12 cellular contexts compared by ENCODE assay signal in genomic region chr2:201580486-201580885, GRCh38.
A peak's percentile ranks its signal among the peaks of the same experiment; 100 is the strongest.
DNase-seq lines count a peak whose midpoint lies in the region; ATAC-seq, FAIRE-seq and TF ChIP-seq lines count a peak whose summit lies in the region.
"Had no signal": no experiment of that assay in that cellular context is flagged by ENCODE, and none has a peak within 500 bp of the region (broad histone marks: within the 10 kb centered on the region; RNA-seq: fewer than 3 reads in every experiment).

No MANE protein-coding gene starts in this region.

- no peak for TF ChIP-seq CTCF in fibroblast of the aortic adventitia (IDR thresholded peaks at IDR 0.05; ENCODE audit: insufficient read depth, low read length)
- no peak for TF ChIP-seq CTCF in upper lobe of right lung (IDR thresholded peaks at IDR 0.05)
- TF ChIP-seq CTCF in left ventricle myocardium inferior (IDR thresholded peaks at IDR 0.05; ENCODE audit: borderline replicate concordance), result no peak
- TF ChIP-seq CTCF in WERI-Rb-1 (IDR thresholded peaks at IDR 0.05; ENCODE audit: low read depth, low read length), result no peak

- peaks cover 21% of the 10 kb centered on the region for H3K4me1 ChIP-seq in SJSA1 (replicated peaks)
- H3K4me1 ChIP-seq in upper lobe of right lung, result peaks cover 3% of the 10 kb centered on the region
- H3K4me1 ChIP-seq in left ventricle myocardium inferior, result no peaks in the 10 kb centered on the region
- H3K4me1 ChIP-seq: psoas muscle had no signal

- H3K27me3 ChIP-seq in SJSA1 (replicated peaks), result no peaks in the 10 kb centered on the region
- H3K27me3 ChIP-seq in upper lobe of right lung, result no peaks in the 10 kb centered on the region
- H3K27me3 ChIP-seq in left ventricle myocardium inferior (ENCODE audit: low read depth), result no peaks in the 10 kb centered on the region
- H3K27me3 ChIP-seq in WERI-Rb-1 (ENCODE audit: insufficient read depth, low read depth, severe bottlenecking), result no peaks in the 10 kb centered on the region

- intact Hi-C loops in upper lobe of right lung (cut with DNase I) (no loop called here), left ventricle myocardium inferior (cut with micrococcal nuclease) (no loop called here)

- DNase-seq in H54 (ENCODE audit: insufficient read length, low spot score) (no peak), SJSA1 (ENCODE audit: low read depth in 1 of 2, low spot score in 2 of 2) (peak in 1 of 2 experiments; percentile 63), fibroblast of the aortic adventitia (ENCODE audit: low read depth) (peak; percentile 90), upper lobe of right lung (no peak), DMS79 treated with DMSO at 0.1 percent for 48 hours (lab: John Stamatoyannopoulos, UW) (no peak), left ventricle myocardium inferior (no peak), WERI-Rb-1 (no peak)
- DNase-seq: activated CD8-positive, alpha-beta T cell treated with anti-CD3 and anti-CD28 coated beads, Interleukin-2, amount 10 ng/mL, durations not matched to agents 7 days and 5 days; effector memory CD4-positive, alpha-beta T cell; midbrain; psoas muscle had no signal

- TF ChIP-seq POLR2A in H54 (IDR thresholded peaks at IDR 0.05; ENCODE audit: low read depth, low read length), result no peak

- no peak overlapping the region for H3K4me3 ChIP-seq in SJSA1
- H3K4me3 ChIP-seq in fibroblast of the aortic adventitia (ENCODE audit: low read depth, low read length), result no peak overlapping the region
- H3K4me3 ChIP-seq in upper lobe of right lung, result no peak overlapping the region
- no peak overlapping the region for H3K4me3 ChIP-seq in left ventricle myocardium inferior
- H3K4me3 ChIP-seq in WERI-Rb-1 (ENCODE audit: low read depth, low read length), result no peak overlapping the region
- H3K4me3 ChIP-seq: psoas muscle had no signal

- FAIRE-seq in H54 (lab: Jason Lieb, UNC), result peak; percentile 20

- no peaks in the 10 kb centered on the region for H3K9me3 ChIP-seq in SJSA1 (replicated peaks)
- no peaks in the 10 kb centered on the region for H3K9me3 ChIP-seq in upper lobe of right lung
- no peaks in the 10 kb centered on the region for H3K9me3 ChIP-seq in left ventricle myocardium inferior (replicated peaks)
- no peaks in the 10 kb centered on the region for H3K9me3 ChIP-seq in WERI-Rb-1 (ENCODE audit: severe bottlenecking)
- H3K9me3 ChIP-seq: psoas muscle had no signal

- peak; percentile 64 for ATAC-seq in upper lobe of right lung
- ATAC-seq: activated CD8-positive, alpha-beta T cell treated with anti-CD3 and anti-CD28 coated beads, Interleukin-2, amount 10 ng/mL, durations not matched to agents 7 days and 5 days; psoas muscle had no signal

- H3K27ac ChIP-seq in SJSA1, result peak overlapping the region; percentile 58
- peak overlapping the region; percentile 37 for H3K27ac ChIP-seq in upper lobe of right lung
- no peak overlapping the region for H3K27ac ChIP-seq in left ventricle myocardium inferior (replicated peaks)
- no peak overlapping the region for H3K27ac ChIP-seq in WERI-Rb-1
- H3K27ac ChIP-seq: KMS-11, psoas muscle had no signal

- H3K36me3 ChIP-seq in SJSA1, result no peaks in the 10 kb centered on the region
- no peaks in the 10 kb centered on the region for H3K36me3 ChIP-seq in upper lobe of right lung
- no peaks in the 10 kb centered on the region for H3K36me3 ChIP-seq in left ventricle myocardium inferior
- no peaks in the 10 kb centered on the region for H3K36me3 ChIP-seq in WERI-Rb-1

Comparison
In these comparisons a context has a peak if more than half of its experiments do, and no peak if none do; other contexts are left out.
1. H3K27ac ChIP-seq: peak in SJSA1 (single experiment) and upper lobe of right lung (single experiment); none in left ventricle myocardium inferior (single experiment) and WERI-Rb-1 (single experiment).